ENCODE assay signal across 9 cellular contexts in the genomic region with DNA sequence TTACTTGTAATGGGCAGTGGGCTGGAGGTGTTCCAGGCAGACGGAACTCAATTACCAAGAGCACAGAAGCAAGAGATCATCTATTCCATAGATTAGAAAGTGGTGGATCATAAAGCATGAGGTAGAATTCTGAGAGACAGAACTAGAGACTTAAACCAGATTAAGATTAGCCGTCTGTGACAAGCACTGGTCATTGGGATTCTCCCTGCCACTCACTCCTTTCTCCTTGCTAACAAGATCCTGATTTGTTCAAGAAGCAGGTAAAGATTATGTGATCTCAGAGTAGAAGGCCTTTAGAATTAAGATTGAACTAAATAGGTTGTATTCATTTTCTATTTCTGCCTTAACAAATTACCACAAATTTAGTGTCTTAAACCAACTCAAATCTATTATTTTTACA. TPM values are rescaled to one million over a fixed set of nuclear protein-coding genes. Genes with fewer than 3 reads are reported as not detected.
DNase-seq lines count a peak whose midpoint lies in the region; ATAC-seq and TF ChIP-seq lines count a peak whose summit lies in the region.
"Had no signal": no experiment of that assay in that cellular context is flagged by ENCODE, and none has a peak within 500 bp of the region (broad histone marks: within the 10 kb centered on the region; RNA-seq: fewer than 3 reads in every experiment).

No MANE protein-coding gene starts in this region.

- no peaks in the 10 kb centered on the region for H3K36me3 ChIP-seq in suprapubic skin

- TF ChIP-seq POLR2A in suprapubic skin (IDR thresholded peaks at IDR 0.05) (no peak), lower leg skin (IDR thresholded peaks at IDR 0.05) (no peak)

- no peak for TF ChIP-seq EP300 in suprapubic skin (IDR thresholded peaks at IDR 0.05)

- 91% methylated on average over 2 of the region's 2 CpGs for WGBS in suprapubic skin
- 90 to 94% methylated on average over 2 of the region's 2 CpGs for WGBS in lower leg skin, 2 donors

- peak overlapping the region; percentile 86 for H3K27ac ChIP-seq in suprapubic skin

- ATAC-seq in activated T-cell treated with anti-CD3 and anti-CD28 coated beads, Interleukin-2, amount 50 U/mL, for 72 hours (replicated peaks in 1 of 2): no peak
- no peak for ATAC-seq in T-helper 17 cell

- H3K27me3 Mint-ChIP-seq in activated T-cell treated with anti-CD3 and anti-CD28 coated beads, Interleukin-2, amount 50 U/mL, for 72 hours (ENCODE audit: low read depth): no peaks in the 10 kb centered on the region
- no peaks in the 10 kb centered on the region for H3K27me3 Mint-ChIP-seq in T-helper 17 cell
- peaks cover 0 to 10% (median 3%) of the 10 kb centered on the region in 3 donors for H3K27me3 Mint-ChIP-seq in immature natural killer cell (ENCODE audit: low read depth in 3 of 3)

- no peaks in the 10 kb centered on the region for H3K9me3 Mint-ChIP-seq in activated T-cell treated with anti-CD3 and anti-CD28 coated beads, Interleukin-2, amount 50 U/mL, for 72 hours
- H3K9me3 Mint-ChIP-seq in immature natural killer cell: no peaks in the 10 kb centered on the region

- H3K4me3 Mint-ChIP-seq in activated T-cell treated with anti-CD3 and anti-CD28 coated beads, Interleukin-2, amount 50 U/mL, for 72 hours: peak overlapping the region; percentile 99 to 100
- H3K4me3 Mint-ChIP-seq in T-helper 17 cell (peak overlapping the region; percentile 100), immature natural killer cell (peak overlapping the region; percentile 97 to 100 (median 99))

- peaks cover 35% of the 10 kb centered on the region for H3K4me1 ChIP-seq in suprapubic skin

- H3K27ac Mint-ChIP-seq in activated T-cell treated with anti-CD3 and anti-CD28 coated beads, Interleukin-2, amount 50 U/mL, for 72 hours: peak overlapping the region; percentile 100
- H3K27ac Mint-ChIP-seq in T-helper 17 cell (peak overlapping the region; percentile 100), immature natural killer cell (peak overlapping the region; percentile 98 to 100 (median 100))

- peaks cover 3% of the 10 kb centered on the region in 2 donors for H3K36me3 Mint-ChIP-seq in activated T-cell treated with anti-CD3 and anti-CD28 coated beads, Interleukin-2, amount 50 U/mL, for 72 hours (ENCODE audit: insufficient read depth in 2 of 2)
- H3K36me3 Mint-ChIP-seq in T-helper 17 cell (ENCODE audit: low read depth): peaks cover 3% of the 10 kb centered on the region
- H3K36me3 Mint-ChIP-seq in immature natural killer cell: peaks cover 0 to under 1% (median 0%) of the 10 kb centered on the region in 3 donors

- no peak for DNase-seq in activated T-cell treated with anti-CD3 and anti-CD28 coated beads, Interleukin-2, amount 50 U/mL, for 72 hours
- no peak for DNase-seq in activated T-cell treated with anti-CD3 and anti-CD28 coated beads, Interleukin-2, amount 50 U/mL, for 1 hour
- DNase-seq in T-helper 17 cell: no peak
- no peak for DNase-seq in immature natural killer cell
- no peak for DNase-seq in suprapubic skin (ENCODE audit: low spot score in 2 of 2)
- DNase-seq in SW 1271 (lab: John Stamatoyannopoulos, UW): no peak
- no peak for DNase-seq in lower leg skin (ENCODE audit: low spot score in 2 of 2)
- no peak for DNase-seq in DMS79 (lab: John Stamatoyannopoulos, UW)
- DNase-seq: H7 had no signal

- H3K27me3 ChIP-seq in suprapubic skin: no peaks in the 10 kb centered on the region

- intact Hi-C loops in lower leg skin (cut with DNase I; ENCODE audit: low total_unique reads): no loop called here

- peaks cover 31% of the 10 kb centered on the region for H3K4me1 Mint-ChIP-seq in activated T-cell treated with anti-CD3 and anti-CD28 coated beads, Interleukin-2, amount 50 U/mL, for 72 hours (ENCODE audit: low read depth)
- H3K4me1 Mint-ChIP-seq in T-helper 17 cell (peaks cover 22% of the 10 kb centered on the region), immature natural killer cell (peaks cover 26 to 45% of the 10 kb centered on the region in 2 donors)

- H3K4me3 ChIP-seq in suprapubic skin: no peak overlapping the region
- H3K4me3 ChIP-seq in lower leg skin (ENCODE audit: low read depth, poor library complexity, severe bottlenecking): no peak overlapping the region

- no peaks in the 10 kb centered on the region for H3K9me3 ChIP-seq in T-helper 17 cell (ENCODE audit: control insufficient read depth, low read length, poor library complexity, severe bottlenecking)
- H3K9me3 ChIP-seq in suprapubic skin: no peaks in the 10 kb centered on the region

- TF ChIP-seq CTCF in suprapubic skin (IDR thresholded peaks at IDR 0.05) (no peak), lower leg skin (IDR thresholded peaks at IDR 0.05) (no peak)

RNA-seq across cellular contexts. Expression of gene HSPA13, which starts 1.5 kb away (rescaled TPM):
- total RNA-seq in activated T-cell treated with anti-CD3 and anti-CD28 coated beads, Interleukin-2, amount 50 U/mL, for 72 hours: 10 to 100 TPM; 46.9 to 65.5 TPM
- 10 to 100 TPM; 24.1 to 32.3 TPM for total RNA-seq in T-helper 17 cell
- 10 to 100 TPM; 14.1 to 16.7 (median 15.4) TPM for polyA plus RNA-seq in immature natural killer cell
- total RNA-seq in suprapubic skin: 1 to 10 TPM; 3.0 to 7.6 (median 7.2) TPM
- 1 to 10 TPM; 5.9 to 9.2 (median 7.1) TPM for total RNA-seq in lower leg skin
